9 cellular contexts compared by ENCODE assay signal in genomic region chrX:46953597-46953996, GRCh38. TPM values are rescaled to one million over a fixed set of nuclear protein-coding genes. Genes with fewer than 3 reads are reported as not detected.
DNase-seq lines count a peak whose midpoint lies in the region; ATAC-seq and TF ChIP-seq lines count a peak whose summit lies in the region.
"Had no signal": no experiment of that assay in that cellular context is flagged by ENCODE, and none has a peak within 500 bp of the region (broad histone marks: within the 10 kb centered on the region; RNA-seq: fewer than 3 reads in every experiment).

No MANE protein-coding gene starts in this region.

- H3K36me3 Mint-ChIP-seq in neural crest cell (ENCODE audit: low read depth): peaks cover 2% of the 10 kb centered on the region

- peaks cover 3% of the 10 kb centered on the region for H3K9me3 Mint-ChIP-seq in neural crest cell

- in situ Hi-C loops in astrocyte of the spinal cord (cut with HindIII; ENCODE audit: low sequenced_read_pairs): no loop called here

- H3K27me3 Mint-ChIP-seq in neural crest cell (ENCODE audit: low read depth): no peaks in the 10 kb centered on the region

- H3K4me3 ChIP-seq in astrocyte of the spinal cord (ENCODE audit: low read depth, low read length): no peak overlapping the region

- peaks cover 29% of the 10 kb centered on the region for H3K4me1 Mint-ChIP-seq in neural crest cell

- ATAC-seq in GM18867 (IDR thresholded peaks at IDR 0.05; ENCODE audit: unreplicated experiment) (peak; percentile 44), HG02981 (IDR thresholded peaks at IDR 0.05; ENCODE audit: unreplicated experiment) (peak; percentile 64), GM18505 (IDR thresholded peaks at IDR 0.05; ENCODE audit: unreplicated experiment) (no peak)

- TF ChIP-seq POLR2A in GM18505 (IDR thresholded peaks at IDR 0.05; ENCODE audit: borderline replicate concordance, extremely low read depth, insufficient read depth, insufficient read length): no peak

- peak overlapping the region; percentile 73 for H3K27ac Mint-ChIP-seq in neural crest cell (ENCODE audit: unreplicated experiment)

- DNase-seq in astrocyte of the spinal cord (ENCODE audit: low read depth, low spot score) (peak; percentile 20), neural crest cell (ENCODE audit: low read depth, low spot score) (peak; percentile 2), activated T-cell treated with anti-CD3 and anti-CD28 coated beads for 4 hours (no peak), SW480 (ENCODE audit: low spot score) (no peak)
- no peak for DNase-seq in stimulated activated CD4-positive, alpha-beta T cell treated with anti-CD3 and anti-CD28 coated beads, Interleukin-4, amount 100 ng/mL, for 1 hour
- DNase-seq: activated gamma-delta T cell had no signal

- no peak for TF ChIP-seq CTCF in astrocyte of the spinal cord (IDR thresholded peaks at IDR 0.05; ENCODE audit: low read depth, low read length)
- TF ChIP-seq CTCF in neural crest cell (conservative IDR thresholded peaks at IDR 0.05): no peak

- H3K4me3 Mint-ChIP-seq in neural crest cell: peak overlapping the region; percentile 17

RNA-seq across cellular contexts. Expression of gene JADE3, which starts 41.4 kb away (rescaled TPM):
- 18.1 and 18.8 TPM in 2 replicates for total RNA-seq in neural crest cell

Comparison
In these comparisons a context has a peak if more than half of its experiments do, and no peak if none do; other contexts are left out.
1. DNase-seq: peak in astrocyte of the spinal cord (single experiment) and neural crest cell (single experiment); none in activated T-cell treated with anti-CD3 and anti-CD28 coated beads for 4 hours (single experiment), stimulated activated CD4-positive, alpha-beta T cell treated with anti-CD3 and anti-CD28 coated beads, Interleukin-4, amount 100 ng/mL, for 1 hour (single experiment) and SW480 (single experiment).